ENCODE assay signal across 19 cellular contexts in the genomic region with DNA sequence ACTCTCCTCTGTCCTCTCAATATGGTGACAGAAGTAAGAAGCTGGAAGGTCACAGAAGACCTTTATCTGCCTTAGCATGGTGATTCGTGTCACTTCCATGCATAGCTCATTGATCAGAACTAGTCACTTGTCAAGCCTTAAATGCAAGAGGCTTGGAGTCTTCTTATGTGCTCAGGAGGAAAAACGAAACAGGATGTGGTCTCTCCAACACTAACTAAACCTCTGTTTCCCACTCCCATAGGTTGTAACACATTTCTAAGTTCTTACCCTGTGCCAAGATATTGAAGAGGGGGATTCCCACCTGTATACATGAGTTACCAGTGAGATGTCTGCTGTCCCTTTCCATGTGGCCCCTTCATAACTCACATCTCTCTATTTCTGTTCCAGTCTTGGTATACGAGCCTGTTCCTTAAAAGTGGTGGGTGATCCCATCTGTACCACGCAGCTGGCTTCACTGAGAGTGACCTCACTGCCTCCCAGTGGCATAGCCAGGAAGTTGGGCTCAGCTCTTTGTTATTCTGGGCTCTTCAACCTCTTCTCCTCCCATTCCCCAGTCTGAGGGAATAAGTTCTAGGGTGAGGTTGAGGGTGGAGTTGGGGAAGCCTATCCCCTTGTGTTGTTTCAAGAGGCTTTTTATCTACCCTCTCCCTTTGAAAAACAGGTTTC.
DNase-seq lines count a peak whose midpoint lies in the region; ATAC-seq and TF ChIP-seq lines count a peak whose summit lies in the region.
"Had no signal": no experiment of that assay in that cellular context is flagged by ENCODE, and none has a peak within 500 bp of the region (broad histone marks: within the 10 kb centered on the region; RNA-seq: fewer than 3 reads in every experiment).

No MANE protein-coding gene starts in this region.

- TF ChIP-seq CTCF in epithelial cell of proximal tubule (conservative IDR thresholded peaks at IDR 0.05; ENCODE audit: low read depth, low read length) (peak; percentile 51), neural crest cell (conservative IDR thresholded peaks at IDR 0.05) (peak; percentile 19)

- no peaks in the 10 kb centered on the region for H3K27me3 Mint-ChIP-seq in neural crest cell (ENCODE audit: low read depth)
- H3K27me3 Mint-ChIP-seq: CD4-positive, CD25-positive, alpha-beta regulatory T cell had no signal

- DNase-seq in DMS53 (lab: John Stamatoyannopoulos, UW) (peak; percentile 9), DMS53 treated with DMSO at 0.1 percent for 48 hours (lab: John Stamatoyannopoulos, UW; ENCODE audit: unreplicated experiment) (no peak), LHCN-M2 (ENCODE audit: low read depth) (peak; percentile 26), epithelial cell of proximal tubule (ENCODE audit: low read depth) (no peak), neural crest cell (ENCODE audit: low read depth, low spot score) (no peak), NCI-H2196 (lab: John Stamatoyannopoulos, UW; ENCODE audit: unreplicated experiment) (no peak)
- DNase-seq: 8988T; adrenal gland; CD4-positive, CD25-positive, alpha-beta regulatory T cell; effector CD8-positive, alpha-beta T cell; HFFc6; NCI-H1105; Peyer's patch; stimulated activated CD4-positive, alpha-beta T cell treated with anti-CD3 and anti-CD28 coated beads, Interleukin-4, amount 100 ng/mL, for 4 hours had no signal

- ATAC-seq in HG02798 (IDR thresholded peaks at IDR 0.05; ENCODE audit: poor library complexity, unreplicated experiment) (no peak), HG03045 (IDR thresholded peaks at IDR 0.05; ENCODE audit: unreplicated experiment) (no peak)
- ATAC-seq: activated T-helper 17 cell treated with anti-CD3 and anti-CD28 coated beads, Interleukin-2, amount 50 U/mL, for 72 hours had no signal

- no peaks in the 10 kb centered on the region for H3K36me3 Mint-ChIP-seq in neural crest cell (ENCODE audit: low read depth)
- H3K36me3 Mint-ChIP-seq: CD4-positive, CD25-positive, alpha-beta regulatory T cell had no signal

- no peak overlapping the region for H3K27ac Mint-ChIP-seq in neural crest cell (ENCODE audit: unreplicated experiment)
- H3K27ac Mint-ChIP-seq: activated T-helper 17 cell treated with anti-CD3 and anti-CD28 coated beads, Interleukin-2, amount 50 U/mL, for 72 hours; HFFc6; memory B cell had no signal

- no peaks in the 10 kb centered on the region for H3K4me1 Mint-ChIP-seq in neural crest cell
- H3K4me1 Mint-ChIP-seq: activated T-helper 17 cell treated with anti-CD3 and anti-CD28 coated beads, Interleukin-2, amount 50 U/mL, for 72 hours; CD4-positive, CD25-positive, alpha-beta regulatory T cell; central memory CD8-positive, alpha-beta T cell; memory B cell had no signal

- H3K4me3 ChIP-seq in epithelial cell of proximal tubule (ENCODE audit: low read depth, low read length), result no peak overlapping the region
- H3K4me3 ChIP-seq: adrenal gland, Peyer's patch had no signal

- peaks cover 2% of the 10 kb centered on the region for H3K9me3 Mint-ChIP-seq in neural crest cell

- no peak overlapping the region for H3K4me3 Mint-ChIP-seq in neural crest cell
- H3K4me3 Mint-ChIP-seq: activated T-helper 17 cell treated with anti-CD3 and anti-CD28 coated beads, Interleukin-2, amount 50 U/mL, for 72 hours; CD4-positive, CD25-positive, alpha-beta regulatory T cell; central memory CD8-positive, alpha-beta T cell; HFFc6; memory B cell had no signal

Comparison
In these comparisons a context has a peak if more than half of its experiments do, and no peak if none do; other contexts are left out.
1. DNase-seq: peak in DMS53 (single experiment) and LHCN-M2 (single experiment); none in DMS53 treated with DMSO at 0.1 percent for 48 hours (single experiment), epithelial cell of proximal tubule (single experiment), neural crest cell (single experiment) and NCI-H2196 (single experiment).